In genomic region chr3:36905545-36905944, GRCh38 we compare ENCODE assay signal across 1 cellular context.
TF ChIP-seq lines count a peak whose summit lies in the region.

No MANE protein-coding gene starts in this region.

TF ChIP-seq in K562, 482 proteins besides CTCF, POLR2A, EP300 and RAD21:
- TF ChIP-seq PYGO2 (tag; IDR thresholded peaks at IDR 0.05) (no peak), FOXP4 (CRISPR knock-in tag; IDR thresholded peaks at IDR 0.05; ENCODE audit: borderline replicate concordance) (no peak), SNRNP70 (optimal IDR thresholded peaks at IDR 0.05; ENCODE audit: low read depth, low read length) (no peak), WHSC1 (IDR thresholded peaks at IDR 0.05; ENCODE audit: low read length) (peak; percentile 48), CBFA2T2 (conservative IDR thresholded peaks at IDR 0.05) (no peak), ZNF143 (CRISPR knock-in tag; IDR thresholded peaks at IDR 0.05) (no peak), ZNF592 (IDR thresholded peaks at IDR 0.05) (0 out of 2 replicates have a peak, but pooled peaks have one; percentile 29), ID3 (CRISPR knock-in tag; IDR thresholded peaks at IDR 0.05) (no peak), ID3 (tag; IDR thresholded peaks at IDR 0.05) (0 out of 2 replicates have a peak, but pooled peaks have one; percentile 55), ZKSCAN1 (IDR thresholded peaks at IDR 0.05; ENCODE audit: low read depth, low read length) (no peak), ADNP (tag; IDR thresholded peaks at IDR 0.05) (no peak)
